Comparison of ENCODE assay signal across 8 cellular contexts in genomic region chr15:70258369-70259029, GRCh38.
DNase-seq lines count a peak whose midpoint lies in the region; ATAC-seq and TF ChIP-seq lines count a peak whose summit lies in the region.

No MANE protein-coding gene starts in this region.

- TF ChIP-seq POLR2A in gastroesophageal sphincter (IDR thresholded peaks at IDR 0.05), result no peak

- H3K36me3 Mint-ChIP-seq in activated T-cell treated with anti-CD3 and anti-CD28 coated beads, Interleukin-2, amount 50 U/mL, for 4 hours (ENCODE audit: insufficient read depth), result no peaks in the 10 kb centered on the region
- no peaks in the 10 kb centered on the region for H3K36me3 Mint-ChIP-seq in HFFc6 (ENCODE audit: low read depth)

- no peaks in the 10 kb centered on the region for H3K9me3 Mint-ChIP-seq in activated T-cell treated with anti-CD3 and anti-CD28 coated beads, Interleukin-2, amount 50 U/mL, for 4 hours
- no peaks in the 10 kb centered on the region for H3K9me3 Mint-ChIP-seq in stimulated activated naive CD8-positive, alpha-beta T cell treated with anti-CD3 and anti-CD28 coated beads, Interleukin-15, amount 100 ng/mL, for 72 hours
- H3K9me3 Mint-ChIP-seq in HFFc6, result no peaks in the 10 kb centered on the region

- H2AFZ ChIP-seq in MM.1S (ENCODE audit: low read length), result no peak overlapping the region

- H3K27ac Mint-ChIP-seq in stimulated activated naive CD8-positive, alpha-beta T cell treated with anti-CD3 and anti-CD28 coated beads, Interleukin-15, amount 100 ng/mL, for 72 hours, result no peak overlapping the region
- no peak overlapping the region for H3K27ac Mint-ChIP-seq in HFFc6

- no peaks in the 10 kb centered on the region for H3K79me2 ChIP-seq in MM.1S (ENCODE audit: low read length)

- peaks cover 8% of the 10 kb centered on the region; the same call in 1 of the 2 replicates for H3F3A ChIP-seq in MM.1S (ENCODE audit: insufficient read depth, low read length)

- TF ChIP-seq CTCF in MM.1S (IDR thresholded peaks at IDR 0.05; ENCODE audit: low read length), result no peak
- TF ChIP-seq CTCF in HFFc6 (IDR thresholded peaks at IDR 0.05), result no peak
- TF ChIP-seq CTCF in gastroesophageal sphincter (IDR thresholded peaks at IDR 0.05), result no peak

- H3K36me3 ChIP-seq in MM.1S (replicated peaks; ENCODE audit: insufficient read depth, low read length) (no peaks in the 10 kb centered on the region), muscle layer of colon (ENCODE audit: insufficient read depth, low read length) (no peaks in the 10 kb centered on the region), gastroesophageal sphincter (no peaks in the 10 kb centered on the region)

- H3K27me3 ChIP-seq in MM.1S (replicated peaks; ENCODE audit: insufficient read depth, low read length) (no peaks in the 10 kb centered on the region), muscle layer of colon (ENCODE audit: control insufficient read depth in 1 of 2, insufficient read depth in 2 of 2, low read length in 2 of 2) (no peaks in the 10 kb centered on the region), gastroesophageal sphincter (no peaks in the 10 kb centered on the region)

- DNase-seq in MM.1S (no peak), HFFc6 (no peak), OCI-M1 (lab: John Stamatoyannopoulos, UW) (no peak)
- peak; percentile 63 for DNase-seq in activated T-cell treated with anti-CD3 and anti-CD28 coated beads, Interleukin-2, amount 50 U/mL, for 4 hours
- DNase-seq in stimulated activated naive CD8-positive, alpha-beta T cell treated with anti-CD3 and anti-CD28 coated beads, Interleukin-15, amount 100 ng/mL, for 72 hours, result peak; percentile 84 to 88

- no peak for TF ChIP-seq EP300 in gastroesophageal sphincter (IDR thresholded peaks at IDR 0.05)

- H3K4me3 Mint-ChIP-seq in activated T-cell treated with anti-CD3 and anti-CD28 coated beads, Interleukin-2, amount 50 U/mL, for 4 hours, result peak overlapping the region; percentile 56
- H3K4me3 Mint-ChIP-seq in stimulated activated naive CD8-positive, alpha-beta T cell treated with anti-CD3 and anti-CD28 coated beads, Interleukin-15, amount 100 ng/mL, for 72 hours, result peak overlapping the region; percentile 51 to 81
- H3K4me3 Mint-ChIP-seq in HFFc6, result no peak overlapping the region

- H3K27ac ChIP-seq in MM.1S (ENCODE audit: low read length), result peak overlapping the region; percentile 83; the same call in 1 of the 2 replicates
- peak overlapping the region; percentile 2 for H3K27ac ChIP-seq in muscle layer of colon (ENCODE audit: low read depth, low read length)
- no peak overlapping the region for H3K27ac ChIP-seq in gastroesophageal sphincter

- peaks cover 49% of the 10 kb centered on the region for H3K4me1 Mint-ChIP-seq in activated T-cell treated with anti-CD3 and anti-CD28 coated beads, Interleukin-2, amount 50 U/mL, for 4 hours (ENCODE audit: low read depth)
- peaks cover 79% of the 10 kb centered on the region for H3K4me1 Mint-ChIP-seq in stimulated activated naive CD8-positive, alpha-beta T cell treated with anti-CD3 and anti-CD28 coated beads, Interleukin-15, amount 100 ng/mL, for 72 hours
- H3K4me1 Mint-ChIP-seq in HFFc6 (ENCODE audit: low read depth), result no peaks in the 10 kb centered on the region

- H3K4me1 ChIP-seq in MM.1S (ENCODE audit: low read length) (peaks cover 39% of the 10 kb centered on the region), muscle layer of colon (ENCODE audit: insufficient read depth, low read length) (peaks cover 23% of the 10 kb centered on the region), gastroesophageal sphincter (peaks cover 0 to 27% (median 13%) of the 10 kb centered on the region in 3 donors)

- no peaks in the 10 kb centered on the region for H3K9me3 ChIP-seq in MM.1S (replicated peaks; ENCODE audit: insufficient read depth, low read length)
- no peaks in the 10 kb centered on the region for H3K9me3 ChIP-seq in muscle layer of colon (ENCODE audit: low read length)
- no peaks in the 10 kb centered on the region for H3K9me3 ChIP-seq in gastroesophageal sphincter

- no peaks in the 10 kb centered on the region for H3K9me2 ChIP-seq in MM.1S (replicated peaks; ENCODE audit: insufficient read depth, low read length)

- peak; percentile 62 for ATAC-seq in GM18498 (IDR thresholded peaks at IDR 0.05; ENCODE audit: unreplicated experiment)
- peak; percentile 81 to 85 for ATAC-seq in activated T-cell treated with anti-CD3 and anti-CD28 coated beads, Interleukin-2, amount 50 U/mL, for 4 hours
- ATAC-seq in stimulated activated naive CD8-positive, alpha-beta T cell treated with anti-CD3 and anti-CD28 coated beads, Interleukin-15, amount 100 ng/mL, for 72 hours, result peak; percentile 93
- no peak for ATAC-seq in gastroesophageal sphincter

- no peak overlapping the region for H3K9ac ChIP-seq in MM.1S (ENCODE audit: low read length)
- H3K9ac ChIP-seq in muscle layer of colon (ENCODE audit: low read length), result no peak overlapping the region

- no peaks in the 10 kb centered on the region for H3K27me3 Mint-ChIP-seq in activated T-cell treated with anti-CD3 and anti-CD28 coated beads, Interleukin-2, amount 50 U/mL, for 4 hours (ENCODE audit: low read depth)
- peaks cover 32% of the 10 kb centered on the region for H3K27me3 Mint-ChIP-seq in stimulated activated naive CD8-positive, alpha-beta T cell treated with anti-CD3 and anti-CD28 coated beads, Interleukin-15, amount 100 ng/mL, for 72 hours
- peaks cover 53% of the 10 kb centered on the region for H3K27me3 Mint-ChIP-seq in HFFc6 (ENCODE audit: insufficient read depth)

- no peak overlapping the region for H3K4me3 ChIP-seq in MM.1S (ENCODE audit: low read length)
- H3K4me3 ChIP-seq in muscle layer of colon (ENCODE audit: low read depth in 1 of 2, low read length in 2 of 2), result no peak overlapping the region
- no peak overlapping the region for H3K4me3 ChIP-seq in gastroesophageal sphincter

- 29 to 60% methylated on average over 5 to 6 of the region's 17 CpGs for WGBS in gastroesophageal sphincter (ENCODE audit: low coverage in 1 of 2), 2 donors

- no peak overlapping the region for H3K4me2 ChIP-seq in MM.1S (ENCODE audit: low read depth, low read length)

- no peaks in the 10 kb centered on the region for H4K20me1 ChIP-seq in MM.1S (ENCODE audit: insufficient read depth, low read length)

Comparison
In these comparisons a context has a peak if more than half of its experiments do, and no peak if none do; other contexts are left out.
1. DNase-seq: peak in activated T-cell treated with anti-CD3 and anti-CD28 coated beads, Interleukin-2, amount 50 U/mL, for 4 hours (single experiment) and stimulated activated naive CD8-positive, alpha-beta T cell treated with anti-CD3 and anti-CD28 coated beads, Interleukin-15, amount 100 ng/mL, for 72 hours (2 of 2); none in MM.1S (single experiment), HFFc6 (single experiment) and OCI-M1 (single experiment).
2. H3K27ac ChIP-seq: peak in MM.1S (single experiment) and muscle layer of colon (single experiment); none in gastroesophageal sphincter (0 of 4).